10 cellular contexts compared by ENCODE assay signal in genomic region chr7:29281782-29282541, GRCh38.
DNase-seq lines count a peak whose midpoint lies in the region; FAIRE-seq and TF ChIP-seq lines count a peak whose summit lies in the region.
"Had no signal": no experiment of that assay in that cellular context is flagged by ENCODE, and none has a peak within 500 bp of the region (broad histone marks: within the 10 kb centered on the region; RNA-seq: fewer than 3 reads in every experiment).

No MANE protein-coding gene starts in this region.

- H3K4me3 ChIP-seq in bronchial epithelial cell (ENCODE audit: low read depth, low read length) (no peak overlapping the region), lower leg skin (ENCODE audit: low read depth, poor library complexity, severe bottlenecking) (no peak overlapping the region), Caco-2 (ENCODE audit: low read depth, low read length) (no peak overlapping the region)
- H3K4me3 ChIP-seq: BLaER1 treated with 17β-estradiol and CSF1 and Interleukin-3, amounts not matched to agents 10 nM and 100 nM had no signal

- DNase-seq in DMS53 (lab: John Stamatoyannopoulos, UW) = peak; percentile 100
- DNase-seq in NCI-H2107 (lab: John Stamatoyannopoulos, UW) = peak; percentile 31
- DNase-seq in bronchial epithelial cell (ENCODE audit: low read depth) = peak; percentile 83
- peak; percentile 69 to 88 for DNase-seq in lower leg skin (ENCODE audit: low spot score in 2 of 2)
- no peak for DNase-seq in Caco-2
- no peak for DNase-seq in T1000 (lab: John Stamatoyannopoulos, UW)
- no peak for DNase-seq in immature natural killer cell
- no peak for DNase-seq in RCC 7860 (ENCODE audit: low spot score)
- DNase-seq: naive B cell had no signal

- TF ChIP-seq CTCF in bronchial epithelial cell (IDR thresholded peaks at IDR 0.05; ENCODE audit: insufficient read depth, low read length, severe bottlenecking) (no peak), lower leg skin (IDR thresholded peaks at IDR 0.05) (no peak), Caco-2 (IDR thresholded peaks at IDR 0.05; ENCODE audit: insufficient read depth in 1 of 2, low read depth in 1 of 2, low read length in 1 of 2, severe bottlenecking in 1 of 2, unreplicated experiment in 1 of 2) (no peak)

- H3K4me1 Mint-ChIP-seq in Caco-2 (ENCODE audit: low read depth, unreplicated experiment) (no peaks in the 10 kb centered on the region), immature natural killer cell (peaks cover 34 to 55% of the 10 kb centered on the region in 2 donors)

- H3K9me3 Mint-ChIP-seq in Caco-2 (ENCODE audit: unreplicated experiment) (no peaks in the 10 kb centered on the region), immature natural killer cell (no peaks in the 10 kb centered on the region)

- POLR2A ChIA-PET in Caco-2 (lab: Charles Lee) = interaction anchor here (0.7 kb wide), 1 partner anchor 11 kb away, joined by 5 read pairs; no protein-coding TSS in a partner anchor

- no peak for TF ChIP-seq POLR2A in lower leg skin (IDR thresholded peaks at IDR 0.05)

- WGBS in lower leg skin, 2 donors = 33 to 41% methylated on average over 12 of the region's 12 CpGs

- H3K27ac Mint-ChIP-seq in Caco-2 (ENCODE audit: unreplicated experiment) = no peak overlapping the region
- no peak overlapping the region for H3K27ac Mint-ChIP-seq in immature natural killer cell

- H3K4me3 Mint-ChIP-seq in Caco-2 (ENCODE audit: unreplicated experiment) (no peak overlapping the region), immature natural killer cell (no peak overlapping the region)

- H3K36me3 ChIP-seq in bronchial epithelial cell (ENCODE audit: control insufficient read depth, insufficient read depth, low read length) (no peaks in the 10 kb centered on the region), Caco-2 (ENCODE audit: control insufficient read depth, insufficient read depth, low read length) (no peaks in the 10 kb centered on the region)
- H3K36me3 ChIP-seq: BLaER1 treated with 17β-estradiol and CSF1 and Interleukin-3, amounts not matched to agents 10 nM and 100 nM had no signal

- no TSS peak for BruUV-seq in Caco-2 (replicated peaks; lab: Mats Ljungman, UMichigan)

- no peak for FAIRE-seq in bronchial epithelial cell (lab: Jason Lieb, UNC)
- FAIRE-seq in RCC 7860 (lab: Jason Lieb, UNC) = no peak

- CTCF ChIA-PET in Caco-2 (lab: Charles Lee) = no interaction called here

- H3K27me3 Mint-ChIP-seq in Caco-2 (ENCODE audit: insufficient read depth, unreplicated experiment) = no peaks in the 10 kb centered on the region
- peaks cover 0 to 20% (median 7%) of the 10 kb centered on the region in 3 donors for H3K27me3 Mint-ChIP-seq in immature natural killer cell (ENCODE audit: low read depth in 3 of 3)

- H3K36me3 Mint-ChIP-seq in Caco-2 (ENCODE audit: insufficient read depth, unreplicated experiment) (no peaks in the 10 kb centered on the region), immature natural killer cell (peaks cover 0 to 8% (median 8%) of the 10 kb centered on the region in 3 donors)
- H3K36me3 Mint-ChIP-seq: naive B cell had no signal

- intact Hi-C loops in lower leg skin (cut with DNase I; ENCODE audit: low total_unique reads) (no loop called here), Caco-2 (cut with micrococcal nuclease; ENCODE audit: unreplicated experiment) (no loop called here)

- H3K9me3 ChIP-seq in Caco-2 = no peaks in the 10 kb centered on the region
- H3K9me3 ChIP-seq: BLaER1 treated with 17β-estradiol and CSF1 and Interleukin-3, amounts not matched to agents 10 nM and 100 nM had no signal

- H3K27me3 ChIP-seq in bronchial epithelial cell (ENCODE audit: control insufficient read depth, insufficient read depth, low read length) (peaks cover 4% of the 10 kb centered on the region), Caco-2 (replicated peaks; ENCODE audit: control insufficient read depth, insufficient read depth, low read length) (no peaks in the 10 kb centered on the region)

- H3K4me1 ChIP-seq in Caco-2 = 0 out of 2 replicates have a peak, but pooled peaks cover 8% of the 10 kb centered on the region

Comparison
In these comparisons a context has a peak if more than half of its experiments do, and no peak if none do; other contexts are left out.
1. DNase-seq: peak in DMS53 (single experiment), NCI-H2107 (single experiment), bronchial epithelial cell (single experiment) and lower leg skin (2 of 2); none in Caco-2 (0 of 2), T1000 (single experiment), immature natural killer cell (0 of 3) and RCC 7860 (single experiment).